In the genomic region with DNA sequence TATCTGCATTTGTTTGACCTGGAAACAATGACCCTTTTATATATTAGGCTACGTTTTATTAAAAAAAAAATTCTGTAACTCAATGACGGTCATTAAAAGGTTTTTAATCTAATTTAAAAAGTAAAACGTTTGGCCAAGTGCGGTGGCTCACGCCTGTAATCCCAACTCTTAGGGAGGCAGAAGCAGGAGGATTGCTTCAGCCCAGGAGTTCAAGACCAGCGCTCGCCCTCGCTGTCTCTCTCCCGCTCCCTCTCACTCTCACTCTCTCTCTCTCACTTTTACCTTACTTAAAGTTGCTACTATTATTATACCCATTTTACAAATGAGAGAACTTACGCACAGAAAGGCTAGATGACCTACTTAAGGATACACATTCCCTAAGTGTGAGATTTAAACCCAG, we compare ENCODE assay signal across 8 cellular contexts. TPM values are rescaled to one million over a fixed set of nuclear protein-coding genes. Genes with fewer than 3 reads are reported as not detected.
A peak's percentile ranks its signal among the peaks of the same experiment; 100 is the strongest.
DNase-seq lines count a peak whose midpoint lies in the region; ATAC-seq, FAIRE-seq and TF ChIP-seq lines count a peak whose summit lies in the region.

No MANE protein-coding gene starts in this region.

- no peaks in the 10 kb centered on the region for H4K20me1 ChIP-seq in K562 (replicated peaks; ENCODE audit: control insufficient read depth, insufficient read depth, low read length)

- H3K9me3 ChIP-seq in left ventricle myocardium inferior (replicated peaks) (no peaks in the 10 kb centered on the region), K562 (replicated peaks; ENCODE audit: control insufficient read depth, insufficient read depth, low read depth, low read length) (no peaks in the 10 kb centered on the region), mesodermal cell (ENCODE audit: control insufficient read depth, low read length) (no peaks in the 10 kb centered on the region), uterus (no peaks in the 10 kb centered on the region)

- H3K9ac ChIP-seq in K562 (ENCODE audit: insufficient read depth in 1 of 2, low read depth in 2 of 2, low read length in 2 of 2) = peak overlapping the region; percentile 80 to 95; a peak in 3 of 4 replicates

- FAIRE-seq in K562 (lab: Jason Lieb, UNC) = no peak

- ATAC-seq in left ventricle myocardium superior (no peak), K562 (no peak), HG03139 (IDR thresholded peaks at IDR 0.05; ENCODE audit: unreplicated experiment) (no peak)

- H3K79me2 ChIP-seq in K562 (ENCODE audit: control insufficient read depth, insufficient read depth, low read length) = peaks cover 29% of the 10 kb centered on the region

- H3K9me1 ChIP-seq in K562 (ENCODE audit: control insufficient read depth, insufficient read depth, low read length) = no peaks in the 10 kb centered on the region

- no TSS peak for BruUV-seq in K562 (replicated peaks; lab: Mats Ljungman, UMichigan)

- TF ChIP-seq EP300 in K562 (IDR thresholded peaks at IDR 0.05; ENCODE audit: low read length) = no peak

- H3K36me3 ChIP-seq in left ventricle myocardium inferior (peaks cover 10% of the 10 kb centered on the region), K562 (ENCODE audit: control insufficient read depth, insufficient read depth, low read length) (peaks cover 18% of the 10 kb centered on the region; the same call in 1 of the 3 replicates), mesodermal cell (ENCODE audit: control insufficient read depth, insufficient read depth, low read length) (peaks cover 13% of the 10 kb centered on the region), uterus (no peaks in the 10 kb centered on the region)

- H3K27ac ChIP-seq in left ventricle myocardium inferior (replicated peaks) = peak overlapping the region; percentile 86
- peak overlapping the region; percentile 60 for H3K27ac ChIP-seq in K562 (ENCODE audit: extremely low read depth, low read depth, low read length)
- H3K27ac ChIP-seq in mesodermal cell (ENCODE audit: low read depth, low read length, severe bottlenecking) = peak overlapping the region; percentile 46
- peak overlapping the region; percentile 90 to 91 for H3K27ac ChIP-seq in uterus

- in situ Hi-C loops in K562 (cut with MboI) = no loop called here

- TF ChIP-seq CTCF in left ventricle myocardium inferior (IDR thresholded peaks at IDR 0.05; ENCODE audit: borderline replicate concordance) = no peak
- TF ChIP-seq CTCF in K562 (IDR thresholded peaks at IDR 0.05 in 2 of 3, conservative IDR thresholded peaks at IDR 0.05 in 1 of 3; ENCODE audit: insufficient read depth in 2 of 3, low read depth in 1 of 3, low read length in 3 of 3) = no peak
- TF ChIP-seq CTCF in uterus (IDR thresholded peaks at IDR 0.05) = no peak

- 44% methylated on average over 10 of the region's 10 CpGs for WGBS in K562 (ENCODE audit: insufficient coverage, low coverage, missing lambda C conversion rate)
- WGBS in mesodermal cell (ENCODE audit: insufficient coverage in 2 of 2), 2 experiments = 80 to 93% methylated on average over 7 to 9 of the region's 10 CpGs

- peak overlapping the region; percentile 86 for H3K4me3 ChIP-seq in left ventricle myocardium inferior
- peak overlapping the region; percentile 75 for H3K4me3 ChIP-seq in K562
- peak overlapping the region; percentile 93 for H3K4me3 ChIP-seq in mesodermal cell (ENCODE audit: extremely low read depth, insufficient read depth, low read length, poor library complexity, severe bottlenecking)
- peak overlapping the region; percentile 86 to 92 for H3K4me3 ChIP-seq in uterus

- H2AFZ ChIP-seq in K562 (ENCODE audit: low read depth, low read length) = peak overlapping the region; percentile 99

- peak overlapping the region; percentile 92 for H3K4me2 ChIP-seq in K562 (ENCODE audit: insufficient read depth, low read length)

- DNase-seq in left ventricle myocardium inferior = no peak
- DNase-seq in left ventricle myocardium superior = no peak
- no peak for DNase-seq in K562 (ENCODE audit: extremely low read depth in 1 of 4, low spot score in 3 of 4)
- no peak for DNase-seq in uterus
- DNase-seq in kidney tubule cell (ENCODE audit: low spot score) = no peak
- no peak for DNase-seq in hippocampal formation (lab: John Stamatoyannopoulos, UW)

- POLR2A ChIA-PET in K562 (lab: Yijun Ruan, JAX) = interaction anchor here (0.6 to 1.1 kb wide), 3 partner anchors 10 to 31 kb away, joined by 3 to 6 read pairs (median 3); no protein-coding TSS in a partner anchor

- TF ChIP-seq POLR2A in K562 (conservative IDR thresholded peaks at IDR 0.05) = no peak
- no peak for TF ChIP-seq POLR2A in uterus (IDR thresholded peaks at IDR 0.05)

- H3K27me3 ChIP-seq in left ventricle myocardium inferior (ENCODE audit: low read depth) (no peaks in the 10 kb centered on the region), K562 (ENCODE audit: control insufficient read depth in 2 of 2, insufficient read depth in 2 of 2, low read length in 2 of 2) (no peaks in the 10 kb centered on the region), uterus (no peaks in the 10 kb centered on the region)

- intact Hi-C loops in left ventricle myocardium inferior (cut with micrococcal nuclease) (no loop called here), left ventricle myocardium superior (cut with micrococcal nuclease) (no loop called here), K562 (cut with micrococcal nuclease) (no loop called here), uterus (cut with DNase I; ENCODE audit: low total_unique reads) (no loop called here)

- TF ChIP-seq RAD21 in K562 (CRISPR knock-in tag; conservative IDR thresholded peaks at IDR 0.05 in 1 of 2, IDR thresholded peaks at IDR 0.05 in 1 of 2) = no peak

- peaks cover 31% of the 10 kb centered on the region for H3K4me1 ChIP-seq in left ventricle myocardium inferior
- peaks cover 6 to 12% of the 10 kb centered on the region in 2 experiments; a peak in 3 of 5 replicates for H3K4me1 ChIP-seq in K562 (replicated peaks in 1 of 2; ENCODE audit: control insufficient read depth in 2 of 2, insufficient read depth in 2 of 2, low read length in 2 of 2)
- no peaks in the 10 kb centered on the region for H3K4me1 ChIP-seq in mesodermal cell (ENCODE audit: control insufficient read depth, insufficient read depth, low read length, poor library complexity, severe bottlenecking)
- peaks cover 0 to 9% of the 10 kb centered on the region in 2 donors for H3K4me1 ChIP-seq in uterus

- CTCF ChIA-PET in K562 (lab: Yijun Ruan, JAX; ENCODE audit: low intra/inter-chr PET ratio) = no interaction called here

TF ChIP-seq in K562, 482 proteins besides CTCF, POLR2A, EP300 and RAD21:
- TF ChIP-seq HLTF (IDR thresholded peaks at IDR 0.05) (0 out of 2 replicates have a peak, but pooled peaks have one; percentile 5), DDX20 (tag; IDR thresholded peaks at IDR 0.05; ENCODE audit: low read depth) (no peak), TRIM24 (IDR thresholded peaks at IDR 0.05) (0 out of 4 replicates have a peak, but pooled peaks of 1 of the 2 experiments have one; percentile 4), RUNX1 (IDR thresholded peaks at IDR 0.05; ENCODE audit: low read depth) (no peak), FOXA1 (IDR thresholded peaks at IDR 0.05; ENCODE audit: borderline replicate concordance) (no peak), FOXA3 (CRISPR knock-in tag; conservative IDR thresholded peaks at IDR 0.05 in 1 of 2, IDR thresholded peaks at IDR 0.05 in 1 of 2) (peak in 1 of 2 experiments; percentile 46; a peak in 1 of 4 replicates)
- TF ChIP-seq, protein P1, sequence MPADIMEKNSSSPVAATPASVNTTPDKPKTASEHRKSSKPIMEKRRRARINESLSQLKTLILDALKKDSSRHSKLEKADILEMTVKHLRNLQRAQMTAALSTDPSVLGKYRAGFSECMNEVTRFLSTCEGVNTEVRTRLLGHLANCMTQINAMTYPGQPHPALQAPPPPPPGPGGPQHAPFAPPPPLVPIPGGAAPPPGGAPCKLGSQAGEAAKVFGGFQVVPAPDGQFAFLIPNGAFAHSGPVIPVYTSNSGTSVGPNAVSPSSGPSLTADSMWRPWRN (IDR thresholded peaks at IDR 0.05; ENCODE audit: low read depth) = 0 out of 2 replicates have a peak, but pooled peaks have one; percentile 7

RNA-seq across cellular contexts. Expression of a gene that starts 0.8 kb away (rescaled TPM):
- 17.5 TPM for total RNA-seq in left ventricle myocardium inferior
- total RNA-seq in left ventricle myocardium superior = 16.2 TPM
- 27.2 and 76.5 TPM in 2 replicates for total RNA-seq in K562 (2011; cell fraction: chromatin; rRNA removed; ENCODE audit: low replicate concordance)
- total RNA-seq in K562 (2011; cell fraction: nucleolus; rRNA removed) = 17.4 and 19.5 TPM in 2 replicates
- 23.3 and 30.9 TPM in 2 replicates for total RNA-seq in K562 (2011; cell fraction: nucleoplasm; rRNA removed)
- 25.5 and 28.6 TPM in 2 replicates for total RNA-seq in K562 (2014; rRNA removed)
- total RNA-seq in K562 (2014; rRNA removed; fragmentation: Illumina TruSeq; extraction: Trizol) = 43.5 and 44.8 TPM in 2 replicates
- 37.0 and 41.3 TPM in 2 replicates for total RNA-seq in K562 (2015; rRNA removed; fragmentation: Illumina TruSeq; extraction: Trizol)
- total RNA-seq in K562 (2021) = 29.3 and 31.0 TPM in 2 replicates
- 33.3 and 48.0 TPM in 2 replicates for polyA plus RNA-seq in K562 (2011; rRNA removed)
- 9.0 and 18.4 TPM in 2 replicates for polyA plus RNA-seq in K562 (2011; cell fraction: cytosol; rRNA removed)
- polyA plus RNA-seq in K562 (2011; cell fraction: nucleus; rRNA removed) = 13.4 and 23.2 TPM in 2 replicates
- polyA plus RNA-seq in K562 (2012) = 21.9 and 31.1 TPM in 2 replicates
- polyA plus RNA-seq in K562 (2014; fragmentation: Illumina TruSeq; extraction: Trizol) = 28.7 and 29.8 TPM in 2 replicates
- 10 to 100 TPM; 34.2 to 34.9 TPM for polyA plus RNA-seq in K562 (2014; fragmentation: Nextera tagmentation; extraction: Ambion mirVana)
- 26.8 and 31.5 TPM in 2 replicates for polyA plus RNA-seq in K562 (2014; rRNA removed)
- polyA minus RNA-seq in K562 (2011; rRNA and poly(A)+ RNA removed) = 38.3 and 43.9 TPM in 2 replicates
- polyA minus RNA-seq in K562 (2011; cell fraction: cytosol; rRNA and poly(A)+ RNA removed) = 14.5 and 14.7 TPM in 2 replicates
- polyA minus RNA-seq in K562 (2011; cell fraction: nucleus; rRNA and poly(A)+ RNA removed) = 28.5 and 42.0 TPM in 2 replicates
- 32.3 TPM for polyA plus RNA-seq in mesodermal cell (2013, experiment 1 of 2)
- 39.0 TPM for polyA plus RNA-seq in mesodermal cell (2013, experiment 2 of 2)
- total RNA-seq in uterus = 10 to 100 TPM in 3 of 4 donors, 1 to 10 TPM in 1; 9.2 to 39.9 (median 19.6) TPM
